ENCODE assay signal across 21 cellular contexts in genomic region chr12:45381351-45381750, GRCh38.
A peak's percentile ranks its signal among the peaks of the same experiment; 100 is the strongest.
DNase-seq lines count a peak whose midpoint lies in the region; ATAC-seq, FAIRE-seq and TF ChIP-seq lines count a peak whose summit lies in the region.
"Had no signal": no experiment of that assay in that cellular context is flagged by ENCODE, and none has a peak within 500 bp of the region (broad histone marks: within the 10 kb centered on the region; RNA-seq: fewer than 3 reads in every experiment).

No MANE protein-coding gene starts in this region.

- FAIRE-seq in H54 (lab: Jason Lieb, UNC) = peak; percentile 69
- FAIRE-seq: HepG2 had no signal

- no peak overlapping the region for H3K4me3 ChIP-seq in fibroblast of mammary gland (ENCODE audit: control insufficient read depth, low read depth, low read length)

- no peak for TF ChIP-seq POLR2A in H54 (IDR thresholded peaks at IDR 0.05; ENCODE audit: low read depth, low read length)

- no peak for TF ChIP-seq CTCF in fibroblast of mammary gland (conservative IDR thresholded peaks at IDR 0.05; ENCODE audit: control insufficient read depth, insufficient read depth, low read depth, low read length)

- no peak for ATAC-seq in HG02970 (IDR thresholded peaks at IDR 0.05; ENCODE audit: low FRiP score, unreplicated experiment)
- no peak for ATAC-seq in GM18517 (IDR thresholded peaks at IDR 0.05; ENCODE audit: unreplicated experiment)
- ATAC-seq: HepG2, SK-N-SH treated with all-trans-retinoic acid at 6 μM for 48 hours, T-cell had no signal

- peak; percentile 21 for DNase-seq in H54 (ENCODE audit: insufficient read length, low spot score)
- peak; percentile 18 for DNase-seq in M059J (ENCODE audit: low read depth)
- DNase-seq in fibroblast of mammary gland (ENCODE audit: low read depth) = peak; percentile 30
- no peak for DNase-seq in activated CD4-positive, alpha-beta T cell treated with anti-CD3 and anti-CD28 coated beads for 4 hours
- DNase-seq in stimulated activated CD4-positive, alpha-beta T cell treated with anti-CD3 and anti-CD28 coated beads, Interleukin-2, amount 100 ng/mL, for 24 hours = no peak
- DNase-seq: ACHN, DND-41, GDM1, KG1, NCI-H1417 treated with DMSO at 0.1 percent for 48 hours, NCI-H187 treated with DMSO at 0.1 percent for 48 hours, NCI-H2227 treated with DMSO at 0.1 percent for 48 hours, NCI-H510A treated with DMSO at 0.1 percent for 48 hours, NCI-H774, OCI-M1, SIG-M5, T-cell had no signal

Comparison
In these comparisons a context has a peak if more than half of its experiments do, and no peak if none do; other contexts are left out.
1. DNase-seq: peak in H54 (single experiment), M059J (single experiment) and fibroblast of mammary gland (single experiment); none in activated CD4-positive, alpha-beta T cell treated with anti-CD3 and anti-CD28 coated beads for 4 hours (0 of 2) and stimulated activated CD4-positive, alpha-beta T cell treated with anti-CD3 and anti-CD28 coated beads, Interleukin-2, amount 100 ng/mL, for 24 hours (0 of 2).